Comparison of ENCODE assay signal across 1 cellular context in the genomic region with DNA sequence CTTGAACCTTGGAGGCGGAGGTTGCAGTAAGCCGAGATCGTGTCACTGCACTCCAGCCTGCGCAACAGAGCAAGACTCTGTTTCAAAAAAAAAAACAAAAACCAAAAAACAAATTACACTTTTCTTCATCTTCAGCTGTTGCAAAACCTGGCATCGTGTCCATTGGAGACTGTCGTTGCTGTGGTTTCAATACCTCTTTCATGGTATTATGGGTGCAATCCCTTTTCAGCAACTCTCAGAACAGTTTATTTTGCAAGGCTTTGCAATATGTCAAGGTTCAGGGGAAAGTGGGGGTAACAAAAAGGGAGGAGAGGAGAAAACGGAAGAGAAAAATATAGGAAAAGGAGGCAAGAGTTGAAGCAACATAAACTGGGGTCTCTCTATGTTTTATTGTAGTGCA.
TF ChIP-seq lines count a peak whose summit lies in the region.

No MANE protein-coding gene starts in this region.

TF ChIP-seq in WTC11, 78 proteins besides CTCF, POLR2A, EP300 and RAD21 (continued from another document):
- TF ChIP-seq, protein P1, sequence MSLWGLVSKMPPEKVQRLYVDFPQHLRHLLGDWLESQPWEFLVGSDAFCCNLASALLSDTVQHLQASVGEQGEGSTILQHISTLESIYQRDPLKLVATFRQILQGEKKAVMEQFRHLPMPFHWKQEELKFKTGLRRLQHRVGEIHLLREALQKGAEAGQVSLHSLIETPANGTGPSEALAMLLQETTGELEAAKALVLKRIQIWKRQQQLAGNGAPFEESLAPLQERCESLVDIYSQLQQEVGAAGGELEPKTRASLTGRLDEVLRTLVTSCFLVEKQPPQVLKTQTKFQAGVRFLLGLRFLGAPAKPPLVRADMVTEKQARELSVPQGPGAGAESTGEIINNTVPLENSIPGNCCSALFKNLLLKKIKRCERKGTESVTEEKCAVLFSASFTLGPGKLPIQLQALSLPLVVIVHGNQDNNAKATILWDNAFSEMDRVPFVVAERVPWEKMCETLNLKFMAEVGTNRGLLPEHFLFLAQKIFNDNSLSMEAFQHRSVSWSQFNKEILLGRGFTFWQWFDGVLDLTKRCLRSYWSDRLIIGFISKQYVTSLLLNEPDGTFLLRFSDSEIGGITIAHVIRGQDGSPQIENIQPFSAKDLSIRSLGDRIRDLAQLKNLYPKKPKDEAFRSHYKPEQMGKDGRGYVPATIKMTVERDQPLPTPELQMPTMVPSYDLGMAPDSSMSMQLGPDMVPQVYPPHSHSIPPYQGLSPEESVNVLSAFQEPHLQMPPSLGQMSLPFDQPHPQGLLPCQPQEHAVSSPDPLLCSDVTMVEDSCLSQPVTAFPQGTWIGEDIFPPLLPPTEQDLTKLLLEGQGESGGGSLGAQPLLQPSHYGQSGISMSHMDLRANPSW (CRISPR knock-in tag; conservative IDR thresholded peaks at IDR 0.05; ENCODE audit: low read depth): no peak
- TF ChIP-seq NFE2L1 (CRISPR knock-in tag; IDR thresholded peaks at IDR 0.05) (no peak), ZNF671 (CRISPR knock-in tag; IDR thresholded peaks at IDR 0.05) (no peak), ZNF512 (CRISPR knock-in tag; IDR thresholded peaks at IDR 0.05; ENCODE audit: borderline replicate concordance) (no peak), ETV6 (CRISPR knock-in tag; IDR thresholded peaks at IDR 0.05) (no peak), TEAD1 (CRISPR knock-in tag; IDR thresholded peaks at IDR 0.05) (no peak), CREM (CRISPR knock-in tag; IDR thresholded peaks at IDR 0.05) (no peak), EMX1 (CRISPR knock-in tag; IDR thresholded peaks at IDR 0.05) (no peak), RELA (CRISPR knock-in tag; IDR thresholded peaks at IDR 0.05; ENCODE audit: borderline replicate concordance) (no peak), NR1H2 (CRISPR knock-in tag; IDR thresholded peaks at IDR 0.05) (no peak), USF2 (CRISPR knock-in tag; IDR thresholded peaks at IDR 0.05) (no peak)
- TF ChIP-seq, protein P2, sequence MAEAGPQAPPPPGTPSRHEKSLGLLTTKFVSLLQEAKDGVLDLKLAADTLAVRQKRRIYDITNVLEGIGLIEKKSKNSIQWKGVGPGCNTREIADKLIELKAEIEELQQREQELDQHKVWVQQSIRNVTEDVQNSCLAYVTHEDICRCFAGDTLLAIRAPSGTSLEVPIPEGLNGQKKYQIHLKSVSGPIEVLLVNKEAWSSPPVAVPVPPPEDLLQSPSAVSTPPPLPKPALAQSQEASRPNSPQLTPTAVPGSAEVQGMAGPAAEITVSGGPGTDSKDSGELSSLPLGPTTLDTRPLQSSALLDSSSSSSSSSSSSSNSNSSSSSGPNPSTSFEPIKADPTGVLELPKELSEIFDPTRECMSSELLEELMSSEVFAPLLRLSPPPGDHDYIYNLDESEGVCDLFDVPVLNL (CRISPR knock-in tag; IDR thresholded peaks at IDR 0.05; ENCODE audit: borderline replicate concordance, low read depth): no peak
- TF ChIP-seq, protein P3, sequence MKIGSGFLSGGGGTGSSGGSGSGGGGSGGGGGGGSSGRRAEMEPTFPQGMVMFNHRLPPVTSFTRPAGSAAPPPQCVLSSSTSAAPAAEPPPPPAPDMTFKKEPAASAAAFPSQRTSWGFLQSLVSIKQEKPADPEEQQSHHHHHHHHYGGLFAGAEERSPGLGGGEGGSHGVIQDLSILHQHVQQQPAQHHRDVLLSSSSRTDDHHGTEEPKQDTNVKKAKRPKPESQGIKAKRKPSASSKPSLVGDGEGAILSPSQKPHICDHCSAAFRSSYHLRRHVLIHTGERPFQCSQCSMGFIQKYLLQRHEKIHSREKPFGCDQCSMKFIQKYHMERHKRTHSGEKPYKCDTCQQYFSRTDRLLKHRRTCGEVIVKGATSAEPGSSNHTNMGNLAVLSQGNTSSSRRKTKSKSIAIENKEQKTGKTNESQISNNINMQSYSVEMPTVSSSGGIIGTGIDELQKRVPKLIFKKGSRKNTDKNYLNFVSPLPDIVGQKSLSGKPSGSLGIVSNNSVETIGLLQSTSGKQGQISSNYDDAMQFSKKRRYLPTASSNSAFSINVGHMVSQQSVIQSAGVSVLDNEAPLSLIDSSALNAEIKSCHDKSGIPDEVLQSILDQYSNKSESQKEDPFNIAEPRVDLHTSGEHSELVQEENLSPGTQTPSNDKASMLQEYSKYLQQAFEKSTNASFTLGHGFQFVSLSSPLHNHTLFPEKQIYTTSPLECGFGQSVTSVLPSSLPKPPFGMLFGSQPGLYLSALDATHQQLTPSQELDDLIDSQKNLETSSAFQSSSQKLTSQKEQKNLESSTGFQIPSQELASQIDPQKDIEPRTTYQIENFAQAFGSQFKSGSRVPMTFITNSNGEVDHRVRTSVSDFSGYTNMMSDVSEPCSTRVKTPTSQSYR (CRISPR knock-in tag; IDR thresholded peaks at IDR 0.05): no peak
- TF ChIP-seq, protein P4, sequence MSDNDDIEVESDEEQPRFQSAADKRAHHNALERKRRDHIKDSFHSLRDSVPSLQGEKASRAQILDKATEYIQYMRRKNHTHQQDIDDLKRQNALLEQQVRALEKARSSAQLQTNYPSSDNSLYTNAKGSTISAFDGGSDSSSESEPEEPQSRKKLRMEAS (CRISPR knock-in tag; IDR thresholded peaks at IDR 0.05): no peak
